16 cellular contexts compared by ENCODE assay signal in genomic region chr14:70811065-70811464, GRCh38. TPM values are rescaled to one million over a fixed set of nuclear protein-coding genes. Genes with fewer than 3 reads are reported as not detected.
DNase-seq lines count a peak whose midpoint lies in the region; ATAC-seq, FAIRE-seq and TF ChIP-seq lines count a peak whose summit lies in the region.
"Had no signal": no experiment of that assay in that cellular context is flagged by ENCODE, and none has a peak within 500 bp of the region (broad histone marks: within the 10 kb centered on the region; RNA-seq: fewer than 3 reads in every experiment).

No MANE protein-coding gene starts in this region.

- no peak for TF ChIP-seq CTCF in hepatocyte (IDR thresholded peaks at IDR 0.05; ENCODE audit: poor library complexity)

- ATAC-seq in activated naive CD4-positive, alpha-beta T cell treated with anti-CD3 and anti-CD28 coated beads, Interleukin-2, amount 50 U/mL, for 72 hours: peak; percentile 16 to 50
- no peak for ATAC-seq in GM18909 (IDR thresholded peaks at IDR 0.05; ENCODE audit: poor library complexity, unreplicated experiment)
- ATAC-seq: left ventricle myocardium superior had no signal

- H3K4me2 ChIP-seq in hepatocyte: peak overlapping the region; percentile 82

- H3K9me3 ChIP-seq in hepatocyte (ENCODE audit: low read depth): no peaks in the 10 kb centered on the region
- no peaks in the 10 kb centered on the region for H3K9me3 ChIP-seq in small intestine (ENCODE audit: control insufficient read depth, low read depth)

- H3K36me3 Mint-ChIP-seq in activated naive CD4-positive, alpha-beta T cell treated with anti-CD3 and anti-CD28 coated beads, Interleukin-2, amount 50 U/mL, for 72 hours: peaks cover 5 to 6% of the 10 kb centered on the region in 2 donors
- H3K36me3 Mint-ChIP-seq in activated naive CD4-positive, alpha-beta T cell treated with anti-CD3 and anti-CD28 coated beads, Interleukin-2, amount 10 ng/mL, durations not matched to agents 7 days and 5 days: peaks cover 3% of the 10 kb centered on the region
- H3K36me3 Mint-ChIP-seq: type B pancreatic cell had no signal

- no peaks in the 10 kb centered on the region for H3K27me3 ChIP-seq in hepatocyte
- no peaks in the 10 kb centered on the region for H3K27me3 ChIP-seq in small intestine (ENCODE audit: control insufficient read depth in 2 of 2, insufficient read depth in 2 of 2, low read length in 2 of 2)
- H3K27me3 ChIP-seq: cardiac muscle cell had no signal

- no peak overlapping the region for H2AFZ ChIP-seq in hepatocyte

- no peak overlapping the region for H3K27ac Mint-ChIP-seq in activated naive CD4-positive, alpha-beta T cell treated with anti-CD3 and anti-CD28 coated beads, Interleukin-2, amount 50 U/mL, for 72 hours
- H3K27ac Mint-ChIP-seq in activated naive CD4-positive, alpha-beta T cell treated with anti-CD3 and anti-CD28 coated beads, Interleukin-2, amount 10 ng/mL, durations not matched to agents 7 days and 5 days: no peak overlapping the region
- H3K27ac Mint-ChIP-seq: activated CD4-positive, alpha-beta memory T cell treated with anti-CD3 and anti-CD28 coated beads, Interleukin-2, amount 10 ng/mL, durations not matched to agents 7 days and 5 days; CD14-positive monocyte; type B pancreatic cell had no signal

- FAIRE-seq in RCC 7860 (lab: Jason Lieb, UNC) (no peak), urothelium cell line (lab: Jason Lieb, UNC) (peak; percentile 78), small intestine (lab: Jason Lieb, UNC) (no peak)

- H3K4me3 ChIP-seq in hepatocyte (no peak overlapping the region), small intestine (ENCODE audit: low read depth in 1 of 2, low read length in 2 of 2) (no peak overlapping the region)

- H3K4me1 ChIP-seq in hepatocyte (ENCODE audit: insufficient read depth): peaks cover 12% of the 10 kb centered on the region
- H3K4me1 ChIP-seq in small intestine (ENCODE audit: control insufficient read depth in 2 of 2, insufficient read depth in 1 of 2, low read depth in 1 of 2, low read length in 1 of 2): no peaks in the 10 kb centered on the region

- H4K20me1 ChIP-seq in hepatocyte (ENCODE audit: insufficient read depth, poor library complexity, severe bottlenecking): peaks cover 7% of the 10 kb centered on the region

- peaks cover 12% of the 10 kb centered on the region for H3K4me1 Mint-ChIP-seq in activated naive CD4-positive, alpha-beta T cell treated with anti-CD3 and anti-CD28 coated beads, Interleukin-2, amount 10 ng/mL, durations not matched to agents 7 days and 5 days

- no peaks in the 10 kb centered on the region for H3K9me2 ChIP-seq in hepatocyte (replicated peaks; ENCODE audit: insufficient read depth)

- H3K79me2 ChIP-seq in hepatocyte: peaks cover 36% of the 10 kb centered on the region

- H3K27me3 Mint-ChIP-seq in activated naive CD4-positive, alpha-beta T cell treated with anti-CD3 and anti-CD28 coated beads, Interleukin-2, amount 10 ng/mL, durations not matched to agents 7 days and 5 days: peaks cover 3% of the 10 kb centered on the region
- H3K27me3 Mint-ChIP-seq: type B pancreatic cell had no signal

- DNase-seq in activated naive CD4-positive, alpha-beta T cell treated with anti-CD3 and anti-CD28 coated beads, Interleukin-2, amount 50 U/mL, for 72 hours (ENCODE audit: low spot score in 2 of 2): no peak
- DNase-seq in activated naive CD4-positive, alpha-beta T cell treated with anti-CD3 and anti-CD28 coated beads, Interleukin-2, amount 10 ng/mL, durations not matched to agents 7 days and 5 days: no peak
- peak; percentile 29 for DNase-seq in RCC 7860 (ENCODE audit: low spot score)
- no peak for DNase-seq in hepatocyte (ENCODE audit: low spot score)
- no peak for DNase-seq in urothelium cell line (ENCODE audit: low spot score)
- DNase-seq in small intestine: no peak
- no peak for DNase-seq in NCI-H2171 treated with DMSO at 0.1 percent for 48 hours (lab: John Stamatoyannopoulos, UW)
- DNase-seq: activated CD4-positive, alpha-beta memory T cell treated with anti-CD3 and anti-CD28 coated beads, Interleukin-2, amount 10 ng/mL, durations not matched to agents 7 days and 5 days; activated T-cell treated with anti-CD3 and anti-CD28 coated beads, Interleukin-2, amount 50 U/mL, for 48 hours; effector CD8-positive, alpha-beta T cell; left ventricle myocardium superior; NCI-H1694 had no signal

- no peaks in the 10 kb centered on the region for H3K9me3 Mint-ChIP-seq in activated naive CD4-positive, alpha-beta T cell treated with anti-CD3 and anti-CD28 coated beads, Interleukin-2, amount 50 U/mL, for 72 hours
- H3K9me3 Mint-ChIP-seq in activated naive CD4-positive, alpha-beta T cell treated with anti-CD3 and anti-CD28 coated beads, Interleukin-2, amount 10 ng/mL, durations not matched to agents 7 days and 5 days: no peaks in the 10 kb centered on the region
- H3K9me3 Mint-ChIP-seq: activated CD4-positive, alpha-beta memory T cell treated with anti-CD3 and anti-CD28 coated beads, Interleukin-2, amount 10 ng/mL, durations not matched to agents 7 days and 5 days; type B pancreatic cell had no signal

- H3K4me3 Mint-ChIP-seq in activated naive CD4-positive, alpha-beta T cell treated with anti-CD3 and anti-CD28 coated beads, Interleukin-2, amount 10 ng/mL, durations not matched to agents 7 days and 5 days: no peak overlapping the region
- H3K4me3 Mint-ChIP-seq: activated CD4-positive, alpha-beta memory T cell treated with anti-CD3 and anti-CD28 coated beads, Interleukin-2, amount 10 ng/mL, durations not matched to agents 7 days and 5 days; CD14-positive monocyte; type B pancreatic cell had no signal

- H3K36me3 ChIP-seq in hepatocyte (replicated peaks; ENCODE audit: insufficient read depth, low read depth) (no peaks in the 10 kb centered on the region), small intestine (ENCODE audit: control insufficient read depth in 2 of 2, insufficient read depth in 2 of 2, low read length in 2 of 2) (no peaks in the 10 kb centered on the region)
- H3K36me3 ChIP-seq: cardiac muscle cell had no signal

- 87% methylated on average over 2 of the region's 2 CpGs for WGBS in hepatocyte (ENCODE audit: low lambda C conversion rate, missing lambda C conversion rate)
- WGBS in small intestine, 3 donors: 83 to 88% (median 84%) methylated on average over 2 of the region's 2 CpGs

- CTCF ChIA-PET in activated naive CD4-positive, alpha-beta T cell treated with anti-CD3 and anti-CD28 coated beads, Interleukin-2, amount 10 ng/mL, durations not matched to agents 7 days and 5 days (lab: Charles Lee): interaction anchor here (0.5 to 1.3 kb wide), 2 partner anchors 12 to 160 kb away, joined by 3 to 4 read pairs; no protein-coding TSS in a partner anchor

- peak overlapping the region; percentile 66 for H3K27ac ChIP-seq in hepatocyte
- H3K27ac ChIP-seq in small intestine (ENCODE audit: low read depth in 1 of 2, low read length in 1 of 2): no peak overlapping the region
- H3K27ac ChIP-seq: cardiac muscle cell had no signal

RNA-seq across cellular contexts. Expression of gene MAP3K9, which starts 1.8 kb away (rescaled TPM):
- 10 to 100 TPM in 1 of 2 donors, 1 to 10 TPM in 1; 8.7 to 10.7 TPM for total RNA-seq in activated naive CD4-positive, alpha-beta T cell treated with anti-CD3 and anti-CD28 coated beads, Interleukin-2, amount 50 U/mL, for 72 hours
- 7.5 and 9.2 TPM in 2 replicates for total RNA-seq in hepatocyte
- polyA plus RNA-seq in hepatocyte (4.1 and 4.4 TPM in 2 replicates), small intestine (1 to 10 TPM in 2 of 3 donors, under 1 TPM in 1; 0.81 to 3.8 (median 1.3) TPM)
- polyA plus RNA-seq: CD14-positive monocyte had no signal
